ENCODE assay signal across 1 cellular context in the genomic region with DNA sequence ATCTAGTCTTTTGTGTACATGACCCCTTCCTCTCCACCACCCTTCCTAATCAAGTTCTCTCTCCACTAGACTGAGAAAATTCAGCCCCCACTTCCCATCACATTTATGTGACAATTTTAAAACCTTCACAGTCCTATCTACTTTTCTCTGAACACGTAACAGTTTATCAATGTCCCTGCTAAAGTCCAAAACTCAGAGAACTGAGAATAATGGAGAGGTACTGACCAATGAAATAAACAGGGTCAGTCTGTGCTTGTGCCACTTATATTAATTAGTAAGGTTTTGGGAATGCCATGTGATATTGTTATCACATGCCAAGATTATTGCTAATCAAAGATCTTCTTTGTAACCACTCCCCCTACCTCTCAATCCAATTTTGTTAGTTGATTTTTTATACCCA.
TF ChIP-seq lines count a peak whose summit lies in the region.

No MANE protein-coding gene starts in this region.

TF ChIP-seq in HepG2, 621 proteins besides CTCF, POLR2A, EP300 and RAD21 (continued from another document):
- TF ChIP-seq ZC3H4 (CRISPR knock-in tag; IDR thresholded peaks at IDR 0.05; ENCODE audit: borderline replicate concordance) (no peak), SP1 (IDR thresholded peaks at IDR 0.05) (no peak), SP1 (CRISPR knock-in tag; IDR thresholded peaks at IDR 0.05) (no peak), ZBTB21 (CRISPR knock-in tag; IDR thresholded peaks at IDR 0.05) (no peak), NKX3-1 (CRISPR knock-in tag; IDR thresholded peaks at IDR 0.05) (no peak), RAD51 (IDR thresholded peaks at IDR 0.05; ENCODE audit: borderline replicate concordance) (no peak), ZNF761 (CRISPR knock-in tag; conservative IDR thresholded peaks at IDR 0.05) (no peak)
- TF ChIP-seq, protein P1, sequence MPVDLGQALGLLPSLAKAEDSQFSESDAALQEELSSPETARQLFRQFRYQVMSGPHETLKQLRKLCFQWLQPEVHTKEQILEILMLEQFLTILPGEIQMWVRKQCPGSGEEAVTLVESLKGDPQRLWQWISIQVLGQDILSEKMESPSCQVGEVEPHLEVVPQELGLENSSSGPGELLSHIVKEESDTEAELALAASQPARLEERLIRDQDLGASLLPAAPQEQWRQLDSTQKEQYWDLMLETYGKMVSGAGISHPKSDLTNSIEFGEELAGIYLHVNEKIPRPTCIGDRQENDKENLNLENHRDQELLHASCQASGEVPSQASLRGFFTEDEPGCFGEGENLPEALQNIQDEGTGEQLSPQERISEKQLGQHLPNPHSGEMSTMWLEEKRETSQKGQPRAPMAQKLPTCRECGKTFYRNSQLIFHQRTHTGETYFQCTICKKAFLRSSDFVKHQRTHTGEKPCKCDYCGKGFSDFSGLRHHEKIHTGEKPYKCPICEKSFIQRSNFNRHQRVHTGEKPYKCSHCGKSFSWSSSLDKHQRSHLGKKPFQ (CRISPR knock-in tag; IDR thresholded peaks at IDR 0.05; ENCODE audit: insufficient replicate concordance), result no peak
